ENCODE assay signal across 24 cellular contexts in genomic region chr17:6056104-6056503, GRCh38. TPM values are rescaled to one million over a fixed set of nuclear protein-coding genes. Genes with fewer than 3 reads are reported as not detected.
A peak's percentile ranks its signal among the peaks of the same experiment; 100 is the strongest.
DNase-seq lines count a peak whose midpoint lies in the region; ATAC-seq, FAIRE-seq and TF ChIP-seq lines count a peak whose summit lies in the region.
"Had no signal": no experiment of that assay in that cellular context is flagged by ENCODE, and none has a peak within 500 bp of the region (broad histone marks: within the 10 kb centered on the region; RNA-seq: fewer than 3 reads in every experiment).

No MANE protein-coding gene starts in this region.

- no peak overlapping the region for H3K4me3 ChIP-seq in K562
- no peak overlapping the region for H3K4me3 ChIP-seq in SJCRH30
- no peak overlapping the region for H3K4me3 ChIP-seq in endodermal cell (ENCODE audit: low read length)
- H3K4me3 ChIP-seq: A549; BLaER1 treated with 17β-estradiol and CSF1 and Interleukin-3, amounts not matched to agents 10 nM and 100 nM; GM23248 had no signal

- H3K27ac ChIP-seq in K562 (ENCODE audit: extremely low read depth, low read depth, low read length) (no peak overlapping the region), SJCRH30 (no peak overlapping the region), endodermal cell (ENCODE audit: low read depth, low read length) (no peak overlapping the region)
- H3K27ac ChIP-seq: A549; BLaER1 treated with 17β-estradiol and CSF1 and Interleukin-3, amounts not matched to agents 10 nM and 100 nM; GM23248 had no signal

- no peaks in the 10 kb centered on the region for H3K36me3 ChIP-seq in K562 (ENCODE audit: control insufficient read depth, insufficient read depth, low read length)
- no peaks in the 10 kb centered on the region for H3K36me3 ChIP-seq in SJCRH30
- no peaks in the 10 kb centered on the region for H3K36me3 ChIP-seq in endodermal cell (ENCODE audit: control insufficient read depth, insufficient read depth, low read length)
- H3K36me3 ChIP-seq: BE2C; BLaER1 treated with 17β-estradiol and CSF1 and Interleukin-3, amounts not matched to agents 10 nM and 100 nM had no signal

- TF ChIP-seq CTCF in CD14-positive monocyte (IDR thresholded peaks at IDR 0.05): no peak
- TF ChIP-seq CTCF in K562 (IDR thresholded peaks at IDR 0.05 in 2 of 3, conservative IDR thresholded peaks at IDR 0.05 in 1 of 3; ENCODE audit: insufficient read depth in 2 of 3, low read depth in 1 of 3, low read length in 3 of 3): no peak
- TF ChIP-seq CTCF in neural crest cell (conservative IDR thresholded peaks at IDR 0.05): no peak
- no peak for TF ChIP-seq CTCF in endodermal cell (conservative IDR thresholded peaks at IDR 0.05)

- POLR2A ChIA-PET in K562 (lab: Yijun Ruan, JAX): no interaction called here

- H3K27me3 ChIP-seq in K562 (ENCODE audit: control insufficient read depth in 2 of 2, insufficient read depth in 2 of 2, low read length in 2 of 2) (peaks cover 0 to 5% of the 10 kb centered on the region in 2 experiments; a peak in 1 of 5 replicates), SJCRH30 (no peaks in the 10 kb centered on the region), endodermal cell (ENCODE audit: control insufficient read depth, insufficient read depth, low read length, poor library complexity, severe bottlenecking) (no peaks in the 10 kb centered on the region)
- H3K27me3 ChIP-seq: BE2C; BLaER1 treated with 17β-estradiol and CSF1 and Interleukin-3, amounts not matched to agents 10 nM and 100 nM had no signal

- no peaks in the 10 kb centered on the region for H4K20me1 ChIP-seq in K562 (replicated peaks; ENCODE audit: control insufficient read depth, insufficient read depth, low read length)

- no peak for TF ChIP-seq POLR2A in K562 (conservative IDR thresholded peaks at IDR 0.05)

- no peaks in the 10 kb centered on the region for H3K9me1 ChIP-seq in K562 (ENCODE audit: control insufficient read depth, insufficient read depth, low read length)

- H3K9me3 ChIP-seq in K562 (replicated peaks; ENCODE audit: control insufficient read depth, insufficient read depth, low read depth, low read length) (no peaks in the 10 kb centered on the region), SJCRH30 (replicated peaks) (no peaks in the 10 kb centered on the region), endodermal cell (ENCODE audit: control insufficient read depth, low read length) (no peaks in the 10 kb centered on the region)
- H3K9me3 ChIP-seq: A549; BE2C; BLaER1 treated with 17β-estradiol and CSF1 and Interleukin-3, amounts not matched to agents 10 nM and 100 nM had no signal

- H3K4me1 ChIP-seq in K562 (replicated peaks in 1 of 2; ENCODE audit: control insufficient read depth in 2 of 2, insufficient read depth in 2 of 2, low read length in 2 of 2): no peaks in the 10 kb centered on the region
- no peaks in the 10 kb centered on the region for H3K4me1 ChIP-seq in SJCRH30
- H3K4me1 ChIP-seq in endodermal cell (ENCODE audit: control insufficient read depth, insufficient read depth, low read length): no peaks in the 10 kb centered on the region
- H3K4me1 ChIP-seq: BE2C; BLaER1 treated with 17β-estradiol and CSF1 and Interleukin-3, amounts not matched to agents 10 nM and 100 nM had no signal

- DNase-seq in CD14-positive monocyte (ENCODE audit: low spot score): peak; percentile 10
- DNase-seq in K562 (ENCODE audit: extremely low read depth in 1 of 4, low spot score in 3 of 4): no peak
- DNase-seq in neural crest cell (ENCODE audit: low read depth, low spot score): no peak
- DNase-seq in SJCRH30: no peak
- no peak for DNase-seq in endodermal cell
- DNase-seq: 8988T; ACHN; AML-193; BE2C; Calu3; CD4-positive, alpha-beta memory T cell; COR-L47; DMS53; DMS79 treated with DMSO at 0.1 percent for 48 hours; GF-D8; GM23248; H9 had no signal

- TF ChIP-seq EP300 in K562 (IDR thresholded peaks at IDR 0.05; ENCODE audit: low read length): no peak

- H2AFZ ChIP-seq in K562 (ENCODE audit: low read depth, low read length): no peak overlapping the region
- H2AFZ ChIP-seq: GM23248 had no signal

- no peak for FAIRE-seq in K562 (lab: Jason Lieb, UNC)
- FAIRE-seq: A549, GM12891, GM18507 had no signal

- ATAC-seq in K562: no peak
- no peak for ATAC-seq in GM21717 (IDR thresholded peaks at IDR 0.05; ENCODE audit: unreplicated experiment)
- ATAC-seq: A549, HCT116 had no signal

- no peaks in the 10 kb centered on the region for H3K79me2 ChIP-seq in K562 (ENCODE audit: control insufficient read depth, insufficient read depth, low read length)

- H3K27ac Mint-ChIP-seq in CD14-positive monocyte (no peak overlapping the region), neural crest cell (ENCODE audit: unreplicated experiment) (peak overlapping the region; percentile 45), endodermal cell (no peak overlapping the region)
- H3K27ac Mint-ChIP-seq: CD4-positive, alpha-beta memory T cell had no signal

- no peaks in the 10 kb centered on the region for H3K4me1 Mint-ChIP-seq in CD14-positive monocyte
- H3K4me1 Mint-ChIP-seq in neural crest cell: peaks cover 17% of the 10 kb centered on the region
- H3K4me1 Mint-ChIP-seq in endodermal cell: peaks cover 8% of the 10 kb centered on the region
- H3K4me1 Mint-ChIP-seq: CD4-positive, alpha-beta memory T cell had no signal

- H3K9me3 Mint-ChIP-seq in CD14-positive monocyte: no peaks in the 10 kb centered on the region
- no peaks in the 10 kb centered on the region for H3K9me3 Mint-ChIP-seq in neural crest cell
- H3K9me3 Mint-ChIP-seq in endodermal cell: no peaks in the 10 kb centered on the region
- H3K9me3 Mint-ChIP-seq: CD4-positive, alpha-beta memory T cell; H9 had no signal

- in situ Hi-C loops in K562 (cut with MboI): no loop called here

- CTCF ChIA-PET in K562 (lab: Yijun Ruan, JAX; ENCODE audit: low intra/inter-chr PET ratio): no interaction called here

- H3K27me3 Mint-ChIP-seq in CD14-positive monocyte (ENCODE audit: low read depth in 3 of 3) (peaks cover 10 to 14% (median 11%) of the 10 kb centered on the region in 3 donors), neural crest cell (ENCODE audit: low read depth) (no peaks in the 10 kb centered on the region), endodermal cell (ENCODE audit: insufficient read depth) (peaks cover 26% of the 10 kb centered on the region)

- TF ChIP-seq RAD21 in K562 (CRISPR knock-in tag; conservative IDR thresholded peaks at IDR 0.05 in 1 of 2, IDR thresholded peaks at IDR 0.05 in 1 of 2): no peak

- H3K9ac ChIP-seq in K562 (ENCODE audit: insufficient read depth in 1 of 2, low read depth in 2 of 2, low read length in 2 of 2) (no peak overlapping the region), endodermal cell (ENCODE audit: extremely low read depth, low read length, poor library complexity, severe bottlenecking) (no peak overlapping the region)
- H3K9ac ChIP-seq: BLaER1 treated with 17β-estradiol and CSF1 and Interleukin-3, amounts not matched to agents 10 nM and 100 nM; GM23248 had no signal

- BruUV-seq in K562 (replicated peaks; lab: Mats Ljungman, UMichigan): no TSS peak

- H3K4me3 Mint-ChIP-seq in CD14-positive monocyte (no peak overlapping the region), neural crest cell (no peak overlapping the region), endodermal cell (no peak overlapping the region)
- H3K4me3 Mint-ChIP-seq: CD4-positive, alpha-beta memory T cell; H9 had no signal

- H3K4me2 ChIP-seq in K562 (ENCODE audit: insufficient read depth, low read length): no peak overlapping the region
- H3K4me2 ChIP-seq: A549; BLaER1 treated with 17β-estradiol and CSF1 and Interleukin-3, amounts not matched to agents 10 nM and 100 nM had no signal

- 0% methylated on average over 2 of the region's 2 CpGs for WGBS in K562 (ENCODE audit: insufficient coverage, low coverage, missing lambda C conversion rate)
- WGBS in endodermal cell (ENCODE audit: insufficient coverage in 1 of 2, insufficient read length in 1 of 2), 2 experiments: 90 to 93% methylated on average over 2 of the region's 2 CpGs

- intact Hi-C loops in CD14-positive monocyte (cut with micrococcal nuclease) (no loop called here), K562 (cut with micrococcal nuclease) (no loop called here)

- H3K36me3 Mint-ChIP-seq in CD14-positive monocyte (no peaks in the 10 kb centered on the region), neural crest cell (ENCODE audit: low read depth) (no peaks in the 10 kb centered on the region), endodermal cell (ENCODE audit: low read depth) (no peaks in the 10 kb centered on the region)
- H3K36me3 Mint-ChIP-seq: CD4-positive, alpha-beta memory T cell had no signal

TF ChIP-seq in K562, 482 proteins besides CTCF, POLR2A, EP300 and RAD21 (continues in another document):
- TF ChIP-seq ELK3 (CRISPR knock-in tag; IDR thresholded peaks at IDR 0.05): no peak

RNA-seq across cellular contexts. Expression of gene WSCD1, which starts 14.1 kb away (rescaled TPM):
- not detected for polyA plus RNA-seq in CD14-positive monocyte
- total RNA-seq in K562 (2011; cell fraction: chromatin; rRNA removed; ENCODE audit: low replicate concordance): not detected in 2 replicates
- total RNA-seq in K562 (2011; cell fraction: nucleolus; rRNA removed): not detected in 2 replicates
- not detected in 2 replicates for total RNA-seq in K562 (2011; cell fraction: nucleoplasm; rRNA removed)
- not detected in 2 replicates for total RNA-seq in K562 (2014; rRNA removed)
- not detected in 2 replicates for total RNA-seq in K562 (2014; rRNA removed; fragmentation: Illumina TruSeq; extraction: Trizol)
- total RNA-seq in K562 (2015; rRNA removed; fragmentation: Illumina TruSeq; extraction: Trizol): not detected in 2 replicates
- 0.02 TPM in 1 of 2 replicates, not detected in the other for total RNA-seq in K562 (2021)
- not detected in 2 replicates for polyA plus RNA-seq in K562 (2011; rRNA removed)
- not detected in 2 replicates for polyA plus RNA-seq in K562 (2011; cell fraction: cytosol; rRNA removed)
- polyA plus RNA-seq in K562 (2011; cell fraction: nucleus; rRNA removed): not detected in 2 replicates
- polyA plus RNA-seq in K562 (2012): 0.08 TPM in 1 of 2 replicates, not detected in the other
- polyA plus RNA-seq in K562 (2014; fragmentation: Illumina TruSeq; extraction: Trizol): not detected in 2 replicates
- polyA plus RNA-seq in K562 (2014; fragmentation: Nextera tagmentation; extraction: Ambion mirVana): not detected
- not detected in 2 replicates for polyA plus RNA-seq in K562 (2014; rRNA removed)
- not detected in 2 replicates for polyA minus RNA-seq in K562 (2011; rRNA and poly(A)+ RNA removed)
- not detected in 2 replicates for polyA minus RNA-seq in K562 (2011; cell fraction: cytosol; rRNA and poly(A)+ RNA removed)
- polyA minus RNA-seq in K562 (2011; cell fraction: nucleus; rRNA and poly(A)+ RNA removed): not detected in 2 replicates
- total RNA-seq in neural crest cell: 75.8 and 93.3 TPM in 2 replicates
- total RNA-seq in SJCRH30 (2014; rRNA removed; shearing (Covaris generic)): 99.1 and 101 TPM in 2 replicates
- total RNA-seq in endodermal cell: 1 to 10 TPM; 6.5 to 7.7 TPM
- polyA plus RNA-seq in endodermal cell (2013, experiment 1 of 2): 49.2 TPM
- polyA plus RNA-seq in endodermal cell (2013, experiment 2 of 2): 43.8 TPM
- total RNA-seq: G401 had no signal
- polyA plus RNA-seq: CD4-positive, alpha-beta memory T cell; GM23248 had no signal
